ENCODE assay signal across 14 cellular contexts in genomic region chr7:117630501-117630900, GRCh38.
DNase-seq lines count a peak whose midpoint lies in the region; ATAC-seq, FAIRE-seq and TF ChIP-seq lines count a peak whose summit lies in the region.
"Had no signal": no experiment of that assay in that cellular context is flagged by ENCODE, and none has a peak within 500 bp of the region (broad histone marks: within the 10 kb centered on the region; RNA-seq: fewer than 3 reads in every experiment).

No MANE protein-coding gene starts in this region.

- H3K27me3 ChIP-seq in HepG2 (ENCODE audit: control insufficient read depth in 1 of 2, insufficient read depth in 2 of 2, low read length in 2 of 2) (no peaks in the 10 kb centered on the region), right lobe of liver (no peaks in the 10 kb centered on the region), Loucy (ENCODE audit: insufficient read depth, low read length, poor library complexity, severe bottlenecking) (no peaks in the 10 kb centered on the region), H1 (replicated peaks in 1 of 4; ENCODE audit: control insufficient read depth in 3 of 4, extremely low read depth in 1 of 4, insufficient read depth in 3 of 4, low read length in 3 of 4) (peaks cover 0 to 2% (median 0%) of the 10 kb centered on the region in 4 experiments; a peak in 1 of 7 replicates), heart left ventricle (no peaks in the 10 kb centered on the region)
- H3K27me3 ChIP-seq: gastroesophageal sphincter, right atrium auricular region had no signal

- no peak overlapping the region; the same call in 1 of the 2 replicates for H2AK5ac ChIP-seq in H1 (ENCODE audit: low read depth, low read length)

- peak overlapping the region; percentile 54 for H3K4ac ChIP-seq in H1 (replicated peaks; ENCODE audit: insufficient read length, low read depth, low read length)

- no TSS peak for BruUV-seq in HepG2 (replicated peaks; lab: Mats Ljungman, UMichigan)

- no peak for TF ChIP-seq EP300 in HepG2 (IDR thresholded peaks at IDR 0.05; ENCODE audit: low read depth in 2 of 2, low read length in 2 of 2)
- TF ChIP-seq EP300 in HepG2 (CRISPR knock-in tag; IDR thresholded peaks at IDR 0.05; ENCODE audit: borderline replicate concordance), result no peak
- no peak for TF ChIP-seq EP300 in H1 (IDR thresholded peaks at IDR 0.05; ENCODE audit: borderline replicate concordance in 1 of 2, low read depth in 2 of 2, low read length in 2 of 2)

- TF ChIP-seq POLR2A in HepG2 (IDR thresholded peaks at IDR 0.05; ENCODE audit: insufficient read depth in 1 of 2, low read depth in 2 of 2, low read length in 2 of 2) (no peak), right lobe of liver (IDR thresholded peaks at IDR 0.05) (no peak), H1 (IDR thresholded peaks at IDR 0.05; ENCODE audit: control extremely low read depth in 1 of 2, low read depth in 2 of 2, low read length in 2 of 2) (no peak), heart left ventricle (IDR thresholded peaks at IDR 0.05) (no peak)

- H4K20me1 ChIP-seq in HepG2 (ENCODE audit: insufficient read depth, low read length), result no peaks in the 10 kb centered on the region
- no peaks in the 10 kb centered on the region for H4K20me1 ChIP-seq in Loucy (ENCODE audit: insufficient read depth, low read length, poor library complexity, severe bottlenecking)
- no peaks in the 10 kb centered on the region for H4K20me1 ChIP-seq in H1 (replicated peaks in 1 of 2; ENCODE audit: control insufficient read depth in 1 of 2, insufficient read depth in 2 of 2, low read length in 2 of 2)

- no peak overlapping the region for H3K4me3 ChIP-seq in HepG2 (replicated peaks in 1 of 3; ENCODE audit: insufficient read depth in 1 of 3, low read depth in 2 of 3, low read length in 3 of 3)
- no peak overlapping the region for H3K4me3 ChIP-seq in right lobe of liver
- no peak overlapping the region for H3K4me3 ChIP-seq in Loucy (ENCODE audit: low read length, poor library complexity, severe bottlenecking)
- H3K4me3 ChIP-seq in H1 (ENCODE audit: extremely low read depth in 1 of 4, insufficient read depth in 2 of 4, low read depth in 3 of 4, low read length in 4 of 4), result no peak overlapping the region
- no peak overlapping the region for H3K4me3 ChIP-seq in heart left ventricle
- H3K4me3 ChIP-seq: gastroesophageal sphincter, right atrium auricular region had no signal

- H3K79me2 ChIP-seq in HepG2 (ENCODE audit: insufficient read depth, low read length) (no peaks in the 10 kb centered on the region), Loucy (ENCODE audit: insufficient read depth, low read length) (no peaks in the 10 kb centered on the region), H1 (ENCODE audit: control insufficient read depth in 1 of 2, insufficient read depth in 2 of 2, low read length in 2 of 2) (no peaks in the 10 kb centered on the region)

- no peak overlapping the region for H3K56ac ChIP-seq in H1 (replicated peaks; ENCODE audit: insufficient read length, low read depth, low read length)

- H3K18ac ChIP-seq in H1 (ENCODE audit: extremely low read depth, low read length), result peak overlapping the region; percentile 74; the same call in 1 of the 2 replicates

- H4K91ac ChIP-seq in H1 (replicated peaks; ENCODE audit: insufficient read length, low read length), result peak overlapping the region; percentile 85

- H3K4me2 ChIP-seq in HepG2 (ENCODE audit: low read depth, low read length) (peak overlapping the region; percentile 8; the same call in 1 of the 2 replicates), Loucy (ENCODE audit: low read depth, low read length, poor library complexity, severe bottlenecking) (no peak overlapping the region), H1 (ENCODE audit: insufficient read depth in 1 of 2, low read depth in 2 of 2, low read length in 2 of 2) (no peak overlapping the region)

- FAIRE-seq in HepG2 (lab: Jason Lieb, UNC), result no peak
- FAIRE-seq in H1 (lab: Jason Lieb, UNC), result peak; percentile 80

- in situ Hi-C loops in HepG2 (cut with HindIII; ENCODE audit: extremely low pct_ligation_motif_present, low pct_unique_long_range_greater_than_20kb), result no loop called here

- DNase-seq in HepG2 (ENCODE audit: low spot score) (no peak), right lobe of liver (no peak), H1 (ENCODE audit: low read depth in 1 of 2, low spot score in 2 of 2) (no peak), NCI-H2081 (lab: John Stamatoyannopoulos, UW) (no peak), heart left ventricle (no peak), left ventricle myocardium superior (no peak)
- DNase-seq: COR-L47, GOT3, NCI-H1105, OCI-M1 had no signal

- H3F3A ChIP-seq in Loucy (ENCODE audit: low read depth), result no peaks in the 10 kb centered on the region

- POLR2A ChIA-PET in HepG2 (lab: Yijun Ruan, JAX) (no interaction called here), H1 (lab: Charles Lee; ENCODE audit: partially characterized antibody) (no interaction called here)

- H3K27ac ChIP-seq in HepG2 (ENCODE audit: extremely low read length, insufficient read depth, low read length), result no peak overlapping the region
- no peak overlapping the region for H3K27ac ChIP-seq in right lobe of liver
- peak overlapping the region; percentile 20; the same call in 1 of the 2 replicates for H3K27ac ChIP-seq in H1 (ENCODE audit: low read depth, low read length)
- H3K27ac ChIP-seq in heart left ventricle, result no peak overlapping the region
- H3K27ac ChIP-seq: gastroesophageal sphincter, right atrium auricular region had no signal

- H2BK5ac ChIP-seq in H1 (ENCODE audit: low read depth, low read length), result peak overlapping the region; percentile 95; the same call in 1 of the 2 replicates

- CTCF ChIA-PET in HepG2 (lab: Yijun Ruan, JAX; ENCODE audit: low intra/inter-chr PET ratio, low total read pairs) (no interaction called here), H1 (lab: Charles Lee; ENCODE audit: partially characterized antibody) (no interaction called here)

- TF ChIP-seq RAD21 in HepG2 (CRISPR knock-in tag; IDR thresholded peaks at IDR 0.05) (no peak), H1 (IDR thresholded peaks at IDR 0.05 in 1 of 2, conservative IDR thresholded peaks at IDR 0.05 in 1 of 2; ENCODE audit: low read depth in 2 of 2, low read length in 2 of 2) (no peak)

- H4K5ac ChIP-seq in H1 (ENCODE audit: insufficient read length, low read depth, low read length), result peak overlapping the region; percentile 2

- H2BK20ac ChIP-seq in H1 (ENCODE audit: low read length), result peak overlapping the region; percentile 76; the same call in 1 of the 2 replicates

- H2BK15ac ChIP-seq in H1 (ENCODE audit: low read length), result no peak overlapping the region

- H3K36me3 ChIP-seq in HepG2 (replicated peaks in 1 of 2; ENCODE audit: control insufficient read depth in 1 of 2, insufficient read depth in 2 of 2, low read length in 2 of 2) (no peaks in the 10 kb centered on the region), right lobe of liver (no peaks in the 10 kb centered on the region), Loucy (ENCODE audit: insufficient read depth, low read length) (no peaks in the 10 kb centered on the region), H1 (ENCODE audit: control insufficient read depth in 2 of 4, insufficient read depth in 4 of 4, low read length in 3 of 4) (no peaks in the 10 kb centered on the region; a peak in 1 of 8 replicates), heart left ventricle (no peaks in the 10 kb centered on the region)
- H3K36me3 ChIP-seq: gastroesophageal sphincter, right atrium auricular region had no signal

- H3K14ac ChIP-seq in H1 (ENCODE audit: insufficient read length), result no peak overlapping the region

- H2AFZ ChIP-seq in HepG2 (ENCODE audit: low read length) (no peak overlapping the region), Loucy (ENCODE audit: low read length) (peak overlapping the region; percentile 3; the same call in 1 of the 2 replicates), H1 (ENCODE audit: low read length) (no peak overlapping the region)

- H3K79me1 ChIP-seq in H1 (ENCODE audit: low read depth, low read length), result no peaks in the 10 kb centered on the region

- H3K9me3 ChIP-seq in HepG2 (ENCODE audit: low read length), result no peaks in the 10 kb centered on the region
- no peaks in the 10 kb centered on the region for H3K9me3 ChIP-seq in right lobe of liver
- no peaks in the 10 kb centered on the region; the same call in 1 of the 2 replicates for H3K9me3 ChIP-seq in Loucy (ENCODE audit: insufficient read depth, low read depth, low read length)
- no peaks in the 10 kb centered on the region; a peak in 2 of 4 replicates for H3K9me3 ChIP-seq in H1 (ENCODE audit: insufficient read depth in 2 of 2, low read depth in 1 of 2, low read length in 1 of 2)
- peaks cover 0 to 7% (median 0%) of the 10 kb centered on the region in 12 donors for H3K9me3 ChIP-seq in heart left ventricle
- H3K9me3 ChIP-seq: gastroesophageal sphincter, right atrium auricular region had no signal

- ATAC-seq in HepG2, result no peak
- ATAC-seq in right lobe of liver, result no peak
- no peak for ATAC-seq in GM21381 (IDR thresholded peaks at IDR 0.05; ENCODE audit: unreplicated experiment)
- no peak for ATAC-seq in heart left ventricle
- ATAC-seq in left ventricle myocardium superior, result no peak
- ATAC-seq: gastroesophageal sphincter had no signal

- 4% methylated on average over 4 of the region's 4 CpGs for WGBS in HepG2 (ENCODE audit: low lambda C conversion rate)
- 72% methylated on average over 4 of the region's 4 CpGs for WGBS in right lobe of liver (ENCODE audit: insufficient coverage, low coverage, low lambda C conversion rate, missing lambda C conversion rate)
- whole genome bisulfite sequencing in H1 (ENCODE audit: extremely low coverage in 1 of 2, insufficient coverage in 1 of 2, insufficient read length in 1 of 2, insufficient replicate concordance in 2 of 2, low coverage in 1 of 2, low lambda C conversion rate in 2 of 2, missing lambda C conversion rate in 1 of 2), 2 experiments, result 88% methylated on average over 4 of the region's 4 CpGs; no CpG with 5 or more reads in 1 of the 2 experiments
- 59 to 77% (median 73%) methylated on average over 4 of the region's 4 CpGs for WGBS in heart left ventricle, 4 donors

- no peaks in the 10 kb centered on the region for H3K23me2 ChIP-seq in H1 (ENCODE audit: low read depth, low read length)

- H3K9ac ChIP-seq in HepG2 (ENCODE audit: insufficient read depth, low read depth, low read length) (no peak overlapping the region), Loucy (ENCODE audit: low read depth, low read length, poor library complexity, severe bottlenecking) (no peak overlapping the region), H1 (replicated peaks in 1 of 4; ENCODE audit: extremely low read depth in 1 of 4, low read depth in 3 of 4, low read length in 3 of 4) (no peak overlapping the region)

- H2BK12ac ChIP-seq in H1 (ENCODE audit: low read depth, low read length), result peak overlapping the region; percentile 84; the same call in 1 of the 2 replicates

- H3K9me2 ChIP-seq in Loucy (replicated peaks; ENCODE audit: low read depth, low read length), result no peaks in the 10 kb centered on the region

- TF ChIP-seq CTCF in HepG2 (CRISPR knock-in tag; IDR thresholded peaks at IDR 0.05), result no peak
- no peak for TF ChIP-seq CTCF in right lobe of liver (IDR thresholded peaks at IDR 0.05)
- no peak for TF ChIP-seq CTCF in Loucy (conservative IDR thresholded peaks at IDR 0.05; ENCODE audit: low read length)
- TF ChIP-seq CTCF in H1 (IDR thresholded peaks at IDR 0.05; ENCODE audit: control extremely low read depth in 1 of 3, insufficient read depth in 1 of 3, low read depth in 1 of 3, low read length in 3 of 3), result no peak
- no peak for TF ChIP-seq CTCF in heart left ventricle (IDR thresholded peaks at IDR 0.05)

- no peak overlapping the region for H3K23ac ChIP-seq in H1 (ENCODE audit: insufficient read length)

- H2BK120ac ChIP-seq in H1 (replicated peaks; ENCODE audit: low read depth, low read length), result peak overlapping the region; percentile 48

- no peak overlapping the region for H4K8ac ChIP-seq in H1 (ENCODE audit: extremely low read depth, insufficient read depth, low read length)

- intact Hi-C loops in HepG2 (cut with micrococcal nuclease; ENCODE audit: unreplicated experiment) (no loop called here), right lobe of liver (cut with DNase I) (no loop called here), heart left ventricle (cut with DNase I) (no loop called here), left ventricle myocardium superior (cut with micrococcal nuclease) (no loop called here)

- H3K4me1 ChIP-seq in HepG2 (ENCODE audit: insufficient read depth, low read length) (peaks cover 5% of the 10 kb centered on the region; the same call in 1 of the 2 replicates), right lobe of liver (no peaks in the 10 kb centered on the region), Loucy (ENCODE audit: insufficient read depth, low read length, poor library complexity, severe bottlenecking) (peaks cover 7% of the 10 kb centered on the region), H1 (replicated peaks in 1 of 4; ENCODE audit: control insufficient read depth in 3 of 4, insufficient read depth in 4 of 4, low read length in 3 of 4) (peaks cover 0 to 11% (median 5%) of the 10 kb centered on the region in 4 experiments; a peak in 2 of 7 replicates), heart left ventricle (no peaks in the 10 kb centered on the region)
- H3K4me1 ChIP-seq: gastroesophageal sphincter, right atrium auricular region had no signal
